8 cellular contexts compared by ENCODE assay signal in the genomic region with DNA sequence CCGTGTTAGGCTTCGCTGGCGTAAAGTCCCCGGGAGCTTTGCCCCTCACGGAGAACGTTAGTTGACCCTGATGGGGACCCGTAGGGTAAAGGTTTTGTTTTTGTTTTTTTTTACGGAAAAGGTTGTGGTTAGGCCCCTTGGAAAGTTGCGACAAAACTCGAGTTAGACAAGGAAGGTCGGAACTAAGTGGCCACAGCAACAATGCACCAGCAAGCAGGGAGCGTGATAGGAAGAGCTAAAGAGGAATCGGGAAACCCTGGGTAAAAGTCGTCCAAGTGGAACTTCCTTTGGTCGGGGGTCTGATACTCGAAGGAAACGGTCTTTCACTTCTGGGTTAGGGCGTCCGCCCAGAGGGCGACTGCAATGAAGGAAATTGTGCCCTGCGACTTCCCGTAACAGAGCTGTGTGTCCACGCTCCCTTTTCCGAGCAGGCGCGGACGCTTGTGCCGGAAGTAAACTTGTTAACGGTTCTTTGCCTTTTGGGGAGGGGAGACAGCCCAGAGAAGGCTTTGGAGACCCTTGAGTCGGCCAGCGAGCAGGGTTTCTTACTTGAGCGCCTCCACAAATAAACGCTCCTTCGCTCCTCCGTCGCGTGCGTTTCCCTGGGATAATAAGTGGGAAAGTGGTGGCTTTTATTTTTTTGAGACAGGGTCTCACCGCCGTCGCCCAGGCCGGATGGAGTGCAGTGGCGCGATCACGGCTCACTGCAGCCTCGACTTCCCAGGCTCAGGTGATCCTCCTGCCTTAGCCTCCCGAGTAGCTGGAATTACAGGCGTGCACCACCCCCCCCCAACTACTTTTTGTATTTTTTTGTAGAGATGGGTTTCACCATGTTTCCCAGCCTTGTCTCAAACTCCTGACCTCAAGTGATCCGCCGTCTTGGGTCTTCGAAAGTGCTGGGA. TPM values are rescaled to one million over a fixed set of nuclear protein-coding genes. Genes with fewer than 3 reads are reported as not detected.
DNase-seq lines count a peak whose midpoint lies in the region; ATAC-seq, FAIRE-seq and TF ChIP-seq lines count a peak whose summit lies in the region.

No MANE protein-coding gene starts in this region.

- H3K27me3 ChIP-seq in OCI-LY3 (ENCODE audit: low read depth, low read length), result no peaks in the 10 kb centered on the region

- peak overlapping the region; percentile 94 for H3K27ac ChIP-seq in OCI-LY3 (ENCODE audit: low read length)

- peaks cover 11% of the 10 kb centered on the region; the same call in 1 of the 2 replicates for H4K20me1 ChIP-seq in OCI-LY3 (ENCODE audit: insufficient read depth, low read length)

- peak; percentile 73 for DNase-seq in D721Med (ENCODE audit: insufficient read length, low spot score)
- peak; percentile 49 for DNase-seq in HuH-7.5 (ENCODE audit: low spot score)
- DNase-seq in activated T-cell treated with anti-CD3 and anti-CD28 coated beads for 24 hours (ENCODE audit: low read depth), result peak; percentile 75
- DNase-seq in epithelial cell of proximal tubule (ENCODE audit: low read depth), result peak; percentile 88
- peak; percentile 93 for DNase-seq in mucosa of gallbladder (ENCODE audit: low spot score)
- peak; percentile 71 for DNase-seq in stimulated activated CD8-positive, alpha-beta memory T cell treated with anti-CD3 and anti-CD28 coated beads, Interleukin-4, amount 100 ng/mL, for 24 hours (ENCODE audit: low read depth)

- H3K9me3 ChIP-seq in OCI-LY3 (ENCODE audit: insufficient read depth, low read length), result no peaks in the 10 kb centered on the region

- ATAC-seq in GM21526 (IDR thresholded peaks at IDR 0.05; ENCODE audit: low FRiP score, unreplicated experiment), result peak; percentile 52

- H3K9ac ChIP-seq in OCI-LY3 (ENCODE audit: low read length), result peak overlapping the region; percentile 99

- peak overlapping the region; percentile 88 for H3K4me3 ChIP-seq in OCI-LY3 (ENCODE audit: low read length)
- peak overlapping the region; percentile 82 for H3K4me3 ChIP-seq in epithelial cell of proximal tubule (ENCODE audit: low read depth, low read length)

- TF ChIP-seq CTCF in D721Med (IDR thresholded peaks at IDR 0.05; ENCODE audit: insufficient read depth, missing control alignments), result no peak
- no peak for TF ChIP-seq CTCF in OCI-LY3 (IDR thresholded peaks at IDR 0.05; ENCODE audit: low read depth, low read length)
- TF ChIP-seq CTCF in epithelial cell of proximal tubule (conservative IDR thresholded peaks at IDR 0.05; ENCODE audit: low read depth, low read length), result no peak

- peak overlapping the region; percentile 94 for H2AFZ ChIP-seq in OCI-LY3 (ENCODE audit: low read depth, low read length)

- no peaks in the 10 kb centered on the region for H3K36me3 ChIP-seq in OCI-LY3 (replicated peaks; ENCODE audit: low read depth, low read length)

- peaks cover 13% of the 10 kb centered on the region for H3K4me1 ChIP-seq in OCI-LY3 (ENCODE audit: low read length)

- H3K4me2 ChIP-seq in OCI-LY3 (ENCODE audit: low read length), result peak overlapping the region; percentile 98

- peaks cover 70% of the 10 kb centered on the region for H3K79me2 ChIP-seq in OCI-LY3 (ENCODE audit: low read length)

- no peak for FAIRE-seq in D721Med (lab: Jason Lieb, UNC)

RNA-seq across cellular contexts. Expression of gene CLASP1, which starts 0.6 kb away (rescaled TPM):
- total RNA-seq in epithelial cell of proximal tubule, result 26.2 and 35.0 TPM in 2 replicates
- total RNA-seq in mucosa of gallbladder, result 51.4 TPM

Comparison
In these comparisons a context has a peak if more than half of its experiments do, and no peak if none do; other contexts are left out.
1. Peak in every context shown above with its lines: DNase-seq, ATAC-seq, H3K4me3 ChIP-seq and H3K27ac ChIP-seq.